19 cellular contexts compared by ENCODE assay signal in the genomic region with DNA sequence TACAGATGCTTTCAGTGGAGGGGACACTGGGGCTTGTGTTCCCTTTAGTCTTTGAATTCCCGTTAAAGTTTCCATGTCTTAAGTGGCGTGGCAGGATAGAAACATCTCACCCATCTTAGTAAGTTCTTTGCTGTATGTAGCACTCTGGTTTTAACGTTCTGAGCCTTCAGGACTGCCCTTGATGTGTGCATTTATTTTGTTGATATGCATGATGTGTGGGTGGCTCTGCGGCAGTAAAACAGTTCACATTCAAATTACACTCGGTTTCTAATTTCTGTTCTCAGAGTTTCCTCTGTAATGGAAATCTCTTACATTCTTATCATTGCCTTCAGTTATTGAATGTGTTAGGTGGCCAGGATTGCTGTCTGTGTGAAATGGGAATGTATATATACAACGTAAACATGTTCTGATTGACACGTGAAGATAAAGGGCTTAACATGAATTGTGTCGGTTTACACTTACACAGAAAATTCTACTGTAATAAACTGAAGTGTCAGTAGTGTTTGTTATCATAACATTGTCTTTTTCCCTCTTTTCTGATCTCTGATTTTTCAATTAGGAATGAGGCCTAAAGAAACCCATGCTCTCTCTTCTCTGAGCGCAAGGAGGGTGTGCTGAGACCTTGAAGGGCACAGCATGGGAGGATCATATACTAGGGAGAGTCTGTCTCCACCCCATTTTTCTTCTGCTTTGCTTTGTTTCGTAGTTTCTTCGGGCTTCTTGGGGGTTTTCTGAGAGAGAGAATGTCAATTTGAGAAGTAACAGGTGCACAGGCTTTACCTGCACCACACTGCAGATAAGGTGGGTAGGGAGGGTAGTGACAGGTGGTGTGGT. TPM values are rescaled to one million over a fixed set of nuclear protein-coding genes. Genes with fewer than 3 reads are reported as not detected.
A peak's percentile ranks its signal among the peaks of the same experiment; 100 is the strongest.
DNase-seq lines count a peak whose midpoint lies in the region; ATAC-seq and TF ChIP-seq lines count a peak whose summit lies in the region.
"Had no signal": no experiment of that assay in that cellular context is flagged by ENCODE, and none has a peak within 500 bp of the region (broad histone marks: within the 10 kb centered on the region; RNA-seq: fewer than 3 reads in every experiment).

No MANE protein-coding gene starts in this region.

- no peak overlapping the region for H3K27ac ChIP-seq in CD8-positive, alpha-beta T cell (ENCODE audit: low read depth, low read length)
- H3K27ac ChIP-seq in testis: no peak overlapping the region
- H3K27ac ChIP-seq: 22Rv1, breast epithelium had no signal

- peak overlapping the region; percentile 6 for H3K4me3 Mint-ChIP-seq in T-helper 1 cell treated with Interleukin-12 subunit alpha and Interleukin-12 subunit beta and Interleukin-4 antibody, amounts not matched to agents 30 μg/mL and 1 μg/mL, for 36 hours
- no peak overlapping the region for H3K4me3 Mint-ChIP-seq in CD8-positive, alpha-beta T cell
- H3K4me3 Mint-ChIP-seq in activated T-helper 1 cell treated with anti-CD3 and anti-CD28 coated beads, Interleukin-12 subunit alpha, Interleukin-12 subunit beta, Interleukin-2, Interleukin-4 antibody, amounts not matched to agents 30 ng/mL and 10 ng/mL and 1 ng/mL, durations not matched to agents 14 hours and 24 hours and 36 hours: peak overlapping the region; percentile 30
- no peak overlapping the region for H3K4me3 Mint-ChIP-seq in mesothelial cell of epicardium
- H3K4me3 Mint-ChIP-seq in MCF 10A (ENCODE audit: unreplicated experiment): no peak overlapping the region
- H3K4me3 Mint-ChIP-seq: activated CD8-positive, alpha-beta memory T cell treated with anti-CD3 and anti-CD28 coated beads, Interleukin-2, amount 10 ng/mL, durations not matched to agents 7 days and 5 days; neural crest cell had no signal

- no TSS peak for BruUV-seq in MCF 10A (replicated peaks; lab: Mats Ljungman, UMichigan)

- TF ChIP-seq CTCF in CD8-positive, alpha-beta T cell (IDR thresholded peaks at IDR 0.05): no peak
- TF ChIP-seq CTCF in mesothelial cell of epicardium (IDR thresholded peaks at IDR 0.05; ENCODE audit: unreplicated experiment) (no peak), MCF 10A (IDR thresholded peaks at IDR 0.05; ENCODE audit: unreplicated experiment) (no peak), testis (IDR thresholded peaks at IDR 0.05) (no peak)

- peaks cover 46% of the 10 kb centered on the region for H3K4me1 ChIP-seq in CD8-positive, alpha-beta T cell (ENCODE audit: insufficient read depth, low read length)
- H3K4me1 ChIP-seq in testis: peaks cover 35% of the 10 kb centered on the region
- H3K4me1 ChIP-seq: breast epithelium had no signal

- DNase-seq in T-helper 1 cell (no peak), mesothelial cell of epicardium (ENCODE audit: low spot score in 2 of 2, unreplicated experiment in 2 of 2) (no peak), MCF 10A (ENCODE audit: unreplicated experiment) (no peak), testis (no peak)
- no peak for DNase-seq in CD8-positive, alpha-beta T cell
- DNase-seq in activated T-helper 1 cell treated with anti-CD3 and anti-CD28 coated beads, Interleukin-12 subunit alpha, Interleukin-12 subunit beta, Interleukin-2, Interleukin-4 antibody, amounts not matched to agents 30 ng/mL and 10 ng/mL and 1 ng/mL, durations not matched to agents 14 hours and 24 hours and 36 hours (ENCODE audit: low spot score): no peak
- DNase-seq: activated CD8-positive, alpha-beta memory T cell treated with anti-CD3 and anti-CD28 coated beads, Interleukin-2, amount 10 ng/mL, durations not matched to agents 7 days and 5 days; GDM1; H7; hippocampal formation; islet precursor cell; mesendoderm; small intestine; stimulated activated CD4-positive, alpha-beta T cell treated with anti-CD3 and anti-CD28 coated beads, Interleukin-4, amount 100 ng/mL, for 24 hours had no signal

- no peak for TF ChIP-seq POLR2A in testis (IDR thresholded peaks at IDR 0.05)

- 47 to 63% methylated on average over 11 of the region's 11 CpGs for WGBS in testis, 2 donors

- intact Hi-C loops in CD8-positive, alpha-beta T cell (cut with DNase I, micrococcal nuclease): no loop called here
- intact Hi-C loops in activated T-helper 1 cell treated with anti-CD3 and anti-CD28 coated beads, Interleukin-12 subunit alpha, Interleukin-12 subunit beta, Interleukin-2, Interleukin-4 antibody, amounts not matched to agents 30 ng/mL and 10 ng/mL and 1 ng/mL, durations not matched to agents 14 hours and 24 hours and 36 hours (cut with micrococcal nuclease): loop anchor here (1.0 to 5.0 kb wide), 4 partner anchors 31 to 48 kb away; no protein-coding TSS in a partner anchor
- intact Hi-C loops in MCF 10A (cut with micrococcal nuclease) (no loop called here), testis (cut with DNase I; ENCODE audit: low total_unique reads) (no loop called here)

- no peak for ATAC-seq in CD8-positive, alpha-beta T cell
- no peak for ATAC-seq in HG03442 (IDR thresholded peaks at IDR 0.05; ENCODE audit: unreplicated experiment)
- ATAC-seq: activated CD8-positive, alpha-beta memory T cell treated with anti-CD3 and anti-CD28 coated beads, Interleukin-2, amount 10 ng/mL, durations not matched to agents 7 days and 5 days had no signal

- CTCF ChIA-PET in CD8-positive, alpha-beta T cell (lab: Charles Lee): no interaction called here
- CTCF ChIA-PET in MCF 10A (lab: Yijun Ruan, JAX): no interaction called here

- H3K27ac Mint-ChIP-seq in T-helper 1 cell treated with Interleukin-12 subunit alpha and Interleukin-12 subunit beta and Interleukin-4 antibody, amounts not matched to agents 30 μg/mL and 1 μg/mL, for 36 hours: peak overlapping the region; percentile 9
- peak overlapping the region; percentile 12 for H3K27ac Mint-ChIP-seq in CD8-positive, alpha-beta T cell
- peak overlapping the region; percentile 76 for H3K27ac Mint-ChIP-seq in activated T-helper 1 cell treated with anti-CD3 and anti-CD28 coated beads, Interleukin-12 subunit alpha, Interleukin-12 subunit beta, Interleukin-2, Interleukin-4 antibody, amounts not matched to agents 30 ng/mL and 10 ng/mL and 1 ng/mL, durations not matched to agents 14 hours and 24 hours and 36 hours
- H3K27ac Mint-ChIP-seq in mesothelial cell of epicardium (peak overlapping the region; percentile 31), MCF 10A (ENCODE audit: low read depth, unreplicated experiment) (no peak overlapping the region)
- H3K27ac Mint-ChIP-seq: activated CD8-positive, alpha-beta memory T cell treated with anti-CD3 and anti-CD28 coated beads, Interleukin-2, amount 10 ng/mL, durations not matched to agents 7 days and 5 days had no signal

- H3K36me3 ChIP-seq in CD8-positive, alpha-beta T cell (ENCODE audit: insufficient read depth, low read length): no peaks in the 10 kb centered on the region
- no peaks in the 10 kb centered on the region for H3K36me3 ChIP-seq in testis (ENCODE audit: low read depth, missing control alignments)
- H3K36me3 ChIP-seq: breast epithelium had no signal

- no peaks in the 10 kb centered on the region for H3K27me3 Mint-ChIP-seq in T-helper 1 cell treated with Interleukin-12 subunit alpha and Interleukin-12 subunit beta and Interleukin-4 antibody, amounts not matched to agents 30 μg/mL and 1 μg/mL, for 36 hours (ENCODE audit: low read depth)
- no peaks in the 10 kb centered on the region for H3K27me3 Mint-ChIP-seq in CD8-positive, alpha-beta T cell (ENCODE audit: low read depth)
- H3K27me3 Mint-ChIP-seq in activated T-helper 1 cell treated with anti-CD3 and anti-CD28 coated beads, Interleukin-12 subunit alpha, Interleukin-12 subunit beta, Interleukin-2, Interleukin-4 antibody, amounts not matched to agents 30 ng/mL and 10 ng/mL and 1 ng/mL, durations not matched to agents 14 hours and 24 hours and 36 hours (ENCODE audit: insufficient read depth): no peaks in the 10 kb centered on the region
- H3K27me3 Mint-ChIP-seq in mesothelial cell of epicardium (ENCODE audit: low read depth): no peaks in the 10 kb centered on the region
- H3K27me3 Mint-ChIP-seq in MCF 10A (ENCODE audit: insufficient read depth, unreplicated experiment): no peaks in the 10 kb centered on the region
- H3K27me3 Mint-ChIP-seq: activated CD8-positive, alpha-beta memory T cell treated with anti-CD3 and anti-CD28 coated beads, Interleukin-2, amount 10 ng/mL, durations not matched to agents 7 days and 5 days had no signal

- no peak overlapping the region for H3K4me3 ChIP-seq in CD8-positive, alpha-beta T cell (ENCODE audit: low read depth, low read length)
- no peak overlapping the region for H3K4me3 ChIP-seq in testis
- H3K4me3 ChIP-seq: breast epithelium had no signal

- no peaks in the 10 kb centered on the region for H3K9me3 Mint-ChIP-seq in T-helper 1 cell treated with Interleukin-12 subunit alpha and Interleukin-12 subunit beta and Interleukin-4 antibody, amounts not matched to agents 30 μg/mL and 1 μg/mL, for 36 hours
- no peaks in the 10 kb centered on the region for H3K9me3 Mint-ChIP-seq in CD8-positive, alpha-beta T cell
- no peaks in the 10 kb centered on the region for H3K9me3 Mint-ChIP-seq in activated T-helper 1 cell treated with anti-CD3 and anti-CD28 coated beads, Interleukin-12 subunit alpha, Interleukin-12 subunit beta, Interleukin-2, Interleukin-4 antibody, amounts not matched to agents 30 ng/mL and 10 ng/mL and 1 ng/mL, durations not matched to agents 14 hours and 24 hours and 36 hours
- no peaks in the 10 kb centered on the region for H3K9me3 Mint-ChIP-seq in mesothelial cell of epicardium
- H3K9me3 Mint-ChIP-seq in MCF 10A (ENCODE audit: unreplicated experiment): no peaks in the 10 kb centered on the region
- H3K9me3 Mint-ChIP-seq: neural crest cell had no signal

- H3K36me3 Mint-ChIP-seq in T-helper 1 cell treated with Interleukin-12 subunit alpha and Interleukin-12 subunit beta and Interleukin-4 antibody, amounts not matched to agents 30 μg/mL and 1 μg/mL, for 36 hours (ENCODE audit: low read depth): no peaks in the 10 kb centered on the region
- no peaks in the 10 kb centered on the region for H3K36me3 Mint-ChIP-seq in CD8-positive, alpha-beta T cell
- H3K36me3 Mint-ChIP-seq in activated T-helper 1 cell treated with anti-CD3 and anti-CD28 coated beads, Interleukin-12 subunit alpha, Interleukin-12 subunit beta, Interleukin-2, Interleukin-4 antibody, amounts not matched to agents 30 ng/mL and 10 ng/mL and 1 ng/mL, durations not matched to agents 14 hours and 24 hours and 36 hours (ENCODE audit: low read depth): no peaks in the 10 kb centered on the region
- H3K36me3 Mint-ChIP-seq in mesothelial cell of epicardium: peaks cover 3% of the 10 kb centered on the region
- H3K36me3 Mint-ChIP-seq in MCF 10A (ENCODE audit: insufficient read depth, unreplicated experiment): peaks cover 5% of the 10 kb centered on the region
- H3K36me3 Mint-ChIP-seq: activated CD8-positive, alpha-beta memory T cell treated with anti-CD3 and anti-CD28 coated beads, Interleukin-2, amount 10 ng/mL, durations not matched to agents 7 days and 5 days had no signal

- no peaks in the 10 kb centered on the region for H3K9me3 ChIP-seq in CD8-positive, alpha-beta T cell (ENCODE audit: low read length)
- no peaks in the 10 kb centered on the region for H3K9me3 ChIP-seq in testis
- H3K9me3 ChIP-seq: breast epithelium had no signal

- H3K4me1 Mint-ChIP-seq in T-helper 1 cell treated with Interleukin-12 subunit alpha and Interleukin-12 subunit beta and Interleukin-4 antibody, amounts not matched to agents 30 μg/mL and 1 μg/mL, for 36 hours (ENCODE audit: low read depth): peaks cover 33% of the 10 kb centered on the region
- peaks cover 65% of the 10 kb centered on the region for H3K4me1 Mint-ChIP-seq in CD8-positive, alpha-beta T cell (ENCODE audit: low read depth)
- peaks cover 37% of the 10 kb centered on the region for H3K4me1 Mint-ChIP-seq in activated T-helper 1 cell treated with anti-CD3 and anti-CD28 coated beads, Interleukin-12 subunit alpha, Interleukin-12 subunit beta, Interleukin-2, Interleukin-4 antibody, amounts not matched to agents 30 ng/mL and 10 ng/mL and 1 ng/mL, durations not matched to agents 14 hours and 24 hours and 36 hours (ENCODE audit: low read depth)
- H3K4me1 Mint-ChIP-seq in mesothelial cell of epicardium: peaks cover 40% of the 10 kb centered on the region
- peaks cover 28% of the 10 kb centered on the region for H3K4me1 Mint-ChIP-seq in MCF 10A (ENCODE audit: insufficient read depth, unreplicated experiment)

- POLR2A ChIA-PET in CD8-positive, alpha-beta T cell (lab: Charles Lee): no interaction called here
- POLR2A ChIA-PET in MCF 10A (lab: Yijun Ruan, JAX): no interaction called here

- H3K27me3 ChIP-seq in CD8-positive, alpha-beta T cell (ENCODE audit: insufficient read depth, low read length): no peaks in the 10 kb centered on the region
- no peaks in the 10 kb centered on the region for H3K27me3 ChIP-seq in testis
- H3K27me3 ChIP-seq: breast epithelium had no signal

RNA-seq across cellular contexts. Expression of gene IGF1R, which starts 51.5 kb away (rescaled TPM):
- 10 to 100 TPM; 30.1 to 33.8 TPM for total RNA-seq in CD8-positive, alpha-beta T cell
- total RNA-seq in activated T-helper 1 cell treated with anti-CD3 and anti-CD28 coated beads, Interleukin-12 subunit alpha, Interleukin-12 subunit beta, Interleukin-2, Interleukin-4 antibody, amounts not matched to agents 30 ng/mL and 10 ng/mL and 1 ng/mL, durations not matched to agents 14 hours and 24 hours and 36 hours: 38.7 and 39.8 TPM in 2 replicates
- total RNA-seq in mesothelial cell of epicardium: 110 to 113 TPM (median 113 TPM) in 3 replicates
- 50.7 and 53.3 TPM in 2 replicates for total RNA-seq in MCF 10A (2022)
- total RNA-seq in testis: 100 to 1,000 TPM; 157 to 172 TPM
- polyA plus RNA-seq in testis (ENCODE audit: insufficient read depth, low read depth, low replicate concordance): 25.8 TPM

Comparison
In these comparisons a context has a peak if more than half of its experiments do, and no peak if none do; other contexts are left out.
1. H3K4me3 Mint-ChIP-seq: peak in T-helper 1 cell treated with Interleukin-12 subunit alpha and Interleukin-12 subunit beta and Interleukin-4 antibody, amounts not matched to agents 30 μg/mL and 1 μg/mL, for 36 hours (single experiment) and activated T-helper 1 cell treated with anti-CD3 and anti-CD28 coated beads, Interleukin-12 subunit alpha, Interleukin-12 subunit beta, Interleukin-2, Interleukin-4 antibody, amounts not matched to agents 30 ng/mL and 10 ng/mL and 1 ng/mL, durations not matched to agents 14 hours and 24 hours and 36 hours (single experiment); none in CD8-positive, alpha-beta T cell (single experiment), mesothelial cell of epicardium (single experiment) and MCF 10A (single experiment).